20 cellular contexts compared by ENCODE assay signal in the genomic region with DNA sequence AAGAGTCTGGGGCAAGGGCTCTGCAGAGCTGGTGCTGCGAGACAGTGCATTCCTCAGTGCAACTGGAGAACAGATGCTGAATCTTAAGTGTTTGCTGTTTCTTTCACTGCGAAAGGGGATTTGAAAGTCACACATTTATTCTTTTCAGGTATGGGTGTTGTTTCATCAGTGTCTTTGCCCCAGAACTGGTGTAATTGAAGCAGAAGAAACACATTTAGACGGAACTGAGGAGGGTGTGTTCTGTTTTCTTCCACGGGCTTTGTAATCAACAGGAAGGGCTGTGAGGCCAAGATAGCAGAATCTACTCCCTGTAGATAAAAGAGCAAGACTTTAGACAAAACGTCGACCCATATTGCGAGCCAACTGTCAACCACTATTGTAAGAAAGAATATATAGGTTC.
DNase-seq lines count a peak whose midpoint lies in the region; ATAC-seq and TF ChIP-seq lines count a peak whose summit lies in the region.
"Had no signal": no experiment of that assay in that cellular context is flagged by ENCODE, and none has a peak within 500 bp of the region (broad histone marks: within the 10 kb centered on the region; RNA-seq: fewer than 3 reads in every experiment).

No MANE protein-coding gene starts in this region.

- no peak for TF ChIP-seq CTCF in mucosa of descending colon (IDR thresholded peaks at IDR 0.05)
- TF ChIP-seq CTCF in tibial artery (IDR thresholded peaks at IDR 0.05), result no peak

- DNase-seq in activated T-cell treated with anti-CD3 and anti-CD28 coated beads, Interleukin-2, amount 50 U/mL, for 4 hours, result no peak
- DNase-seq in activated T-cell treated with anti-CD3 and anti-CD28 coated beads, Interleukin-2, amount 50 U/mL, for 48 hours, result no peak
- no peak for DNase-seq in activated CD4-positive, alpha-beta memory T cell treated with anti-CD3 and anti-CD28 coated beads for 36 hours
- DNase-seq in mucosa of descending colon, result no peak
- no peak for DNase-seq in H7
- DNase-seq in GDM1 (lab: John Stamatoyannopoulos, UW), result no peak
- no peak for DNase-seq in tibial artery
- DNase-seq: COR-L47; effector CD4-positive, alpha-beta T cell; lower lobe of right lung; MM.1S; NCI-H1930; NCI-H524 had no signal

- H3K27ac Mint-ChIP-seq in activated CD4-positive, alpha-beta memory T cell treated with anti-CD3 and anti-CD28 coated beads for 36 hours, result peak overlapping the region; percentile 44
- H3K27ac Mint-ChIP-seq: activated T-helper 2 cell treated with anti-CD3 and anti-CD28 coated beads, Interferon-gamma antibody, Interleukin-2, Interleukin-4, amounts not matched to agents 10 μg/mL and 5 μg/mL and 100 μg/mL, durations not matched to agents 14 hours and 24 hours and 36 hours; brain had no signal

- no peak for ATAC-seq in activated T-cell treated with anti-CD3 and anti-CD28 coated beads, Interleukin-2, amount 50 U/mL, for 4 hours
- peak; percentile 54 for ATAC-seq in GM21390 (IDR thresholded peaks at IDR 0.05; ENCODE audit: unreplicated experiment)
- peak; percentile 27 for ATAC-seq in mucosa of descending colon
- ATAC-seq: activated CD4-positive, CD25-positive, alpha-beta regulatory T cell treated with anti-CD3 and anti-CD28 coated beads, Interleukin-2, amount 50 U/mL, for 24 hours; lower lobe of right lung; Panc1 had no signal

- H3K36me3 ChIP-seq in mucosa of descending colon (ENCODE audit: low read depth) (no peaks in the 10 kb centered on the region), H7 (replicated peaks; ENCODE audit: control insufficient read depth, insufficient read depth, low read length) (no peaks in the 10 kb centered on the region), tibial artery (peaks cover 8 to 19% (median 11%) of the 10 kb centered on the region in 3 donors)
- H3K36me3 ChIP-seq: lower lobe of right lung, thoracic aorta had no signal

- H3K4me1 Mint-ChIP-seq in activated T-cell treated with anti-CD3 and anti-CD28 coated beads, Interleukin-2, amount 50 U/mL, for 4 hours (ENCODE audit: low read depth), result peaks cover 20% of the 10 kb centered on the region
- peaks cover 20% of the 10 kb centered on the region for H3K4me1 Mint-ChIP-seq in activated CD4-positive, alpha-beta memory T cell treated with anti-CD3 and anti-CD28 coated beads for 36 hours (ENCODE audit: low read depth)

- H3K9me3 ChIP-seq in mucosa of descending colon (no peaks in the 10 kb centered on the region), tibial artery (no peaks in the 10 kb centered on the region)
- H3K9me3 ChIP-seq: lower lobe of right lung, thoracic aorta had no signal

- no peak overlapping the region for H3K27ac ChIP-seq in tibial artery
- H3K27ac ChIP-seq: lower lobe of right lung, thoracic aorta had no signal

- no peaks in the 10 kb centered on the region for H3K4me1 ChIP-seq in mucosa of descending colon (ENCODE audit: low read depth)
- H3K4me1 ChIP-seq in tibial artery, result peaks cover 0 to 5% (median 0%) of the 10 kb centered on the region in 4 donors
- H3K4me1 ChIP-seq: lower lobe of right lung had no signal

- H3K27me3 ChIP-seq in H7 (ENCODE audit: control insufficient read depth, insufficient read depth, low read length), result no peaks in the 10 kb centered on the region
- H3K27me3 ChIP-seq in tibial artery, result no peaks in the 10 kb centered on the region

- no peaks in the 10 kb centered on the region for H3K9me3 Mint-ChIP-seq in activated T-cell treated with anti-CD3 and anti-CD28 coated beads, Interleukin-2, amount 50 U/mL, for 4 hours
- peaks cover 2% of the 10 kb centered on the region for H3K9me3 Mint-ChIP-seq in activated CD4-positive, alpha-beta memory T cell treated with anti-CD3 and anti-CD28 coated beads for 36 hours
- H3K9me3 Mint-ChIP-seq: activated T-helper 2 cell treated with anti-CD3 and anti-CD28 coated beads, Interferon-gamma antibody, Interleukin-2, Interleukin-4, amounts not matched to agents 10 μg/mL and 5 μg/mL and 100 μg/mL, durations not matched to agents 14 hours and 24 hours and 36 hours; neural crest cell had no signal

- H3K4me3 ChIP-seq in mucosa of descending colon, result no peak overlapping the region
- H3K4me3 ChIP-seq in H7 (ENCODE audit: insufficient read depth, low read depth, low read length), result no peak overlapping the region
- no peak overlapping the region for H3K4me3 ChIP-seq in tibial artery
- H3K4me3 ChIP-seq: lower lobe of right lung, thoracic aorta had no signal

- intact Hi-C loops in activated CD4-positive, alpha-beta memory T cell treated with anti-CD3 and anti-CD28 coated beads for 36 hours (cut with micrococcal nuclease), result no loop called here
- intact Hi-C loops in mucosa of descending colon (cut with DNase I, micrococcal nuclease), result no loop called here
- intact Hi-C loops in tibial artery (cut with DNase I; ENCODE audit: low total_unique reads), result no loop called here

- H3K4me3 Mint-ChIP-seq in activated T-cell treated with anti-CD3 and anti-CD28 coated beads, Interleukin-2, amount 50 U/mL, for 4 hours, result peak overlapping the region; percentile 4
- peak overlapping the region; percentile 8 for H3K4me3 Mint-ChIP-seq in activated CD4-positive, alpha-beta memory T cell treated with anti-CD3 and anti-CD28 coated beads for 36 hours
- H3K4me3 Mint-ChIP-seq: brain, neural crest cell had no signal

- POLR2A ChIA-PET in activated CD4-positive, alpha-beta memory T cell treated with anti-CD3 and anti-CD28 coated beads for 36 hours (lab: Charles Lee), result no interaction called here

- CTCF ChIA-PET in activated CD4-positive, alpha-beta memory T cell treated with anti-CD3 and anti-CD28 coated beads for 36 hours (lab: Charles Lee), result no interaction called here

- peaks cover 30% of the 10 kb centered on the region for H3K36me3 Mint-ChIP-seq in activated T-cell treated with anti-CD3 and anti-CD28 coated beads, Interleukin-2, amount 50 U/mL, for 4 hours (ENCODE audit: insufficient read depth)
- peaks cover 15% of the 10 kb centered on the region for H3K36me3 Mint-ChIP-seq in activated CD4-positive, alpha-beta memory T cell treated with anti-CD3 and anti-CD28 coated beads for 36 hours

- no peaks in the 10 kb centered on the region for H3K27me3 Mint-ChIP-seq in activated T-cell treated with anti-CD3 and anti-CD28 coated beads, Interleukin-2, amount 50 U/mL, for 4 hours (ENCODE audit: low read depth)
- no peaks in the 10 kb centered on the region for H3K27me3 Mint-ChIP-seq in activated CD4-positive, alpha-beta memory T cell treated with anti-CD3 and anti-CD28 coated beads for 36 hours

Comparison
In these comparisons a context has a peak if more than half of its experiments do, and no peak if none do; other contexts are left out.
1. ATAC-seq: peak in GM21390 (single experiment) and mucosa of descending colon (single experiment); none in activated T-cell treated with anti-CD3 and anti-CD28 coated beads, Interleukin-2, amount 50 U/mL, for 4 hours (0 of 2).